In the genomic region with DNA sequence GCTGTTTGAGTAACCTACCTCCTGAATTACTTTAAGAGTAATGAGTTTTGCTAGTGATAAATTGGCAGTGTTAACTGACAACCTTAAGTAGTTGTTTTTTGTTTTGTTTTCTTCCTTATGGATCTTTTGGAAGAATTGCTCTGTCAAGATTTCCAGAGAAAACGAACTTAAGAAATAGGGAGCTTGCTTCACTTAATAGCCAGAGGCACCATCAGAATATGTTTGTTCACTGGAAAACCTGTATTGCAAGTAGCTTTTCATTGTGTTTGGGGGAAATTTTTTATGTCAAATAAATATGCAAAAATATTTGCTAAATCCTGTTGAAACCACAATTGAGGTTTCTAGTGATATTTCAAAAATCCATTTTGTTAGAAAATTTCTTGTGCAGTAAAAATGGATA, we compare ENCODE assay signal across 28 cellular contexts.
"Had no signal": no experiment of that assay in that cellular context is flagged by ENCODE, and none has a peak within 500 bp of the region (broad histone marks: within the 10 kb centered on the region; RNA-seq: fewer than 3 reads in every experiment).

No MANE protein-coding gene starts in this region.

- H3K27me3 Mint-ChIP-seq: activated CD4-positive, alpha-beta T cell treated with anti-CD3 and anti-CD28 coated beads for 36 hours; activated naive CD8-positive, alpha-beta T cell had no signal

- H3K36me3 ChIP-seq: adrenal gland, heart left ventricle, left lung, pancreas, prostate gland, sigmoid colon, tibial nerve had no signal

- H3K27me3 ChIP-seq: adrenal gland, heart left ventricle, left lung, pancreas, sigmoid colon, tibial nerve had no signal

- H3K9me3 ChIP-seq: adrenal gland, heart left ventricle, left lung, pancreas, prostate gland, sigmoid colon, tibial nerve had no signal

- H3K9me3 Mint-ChIP-seq: brain; effector memory CD8-positive, alpha-beta T cell; stimulated activated effector memory CD8-positive, alpha-beta T cell treated with anti-CD3 and anti-CD28 coated beads, Interleukin-12 subunit alpha, Interleukin-12 subunit beta, amount 100 ng/mL, for 72 hours; stimulated activated naive CD8-positive, alpha-beta T cell treated with anti-CD3 and anti-CD28 coated beads, Interleukin-15, Interleukin-2, amounts not matched to agents 100 ng/mL and 50 ng/mL, for 24 hours had no signal

- ATAC-seq: activated CD4-positive, alpha-beta T cell treated with anti-CD3 and anti-CD28 coated beads for 36 hours; activated T-cell treated with anti-CD3 and anti-CD28 coated beads, Interleukin-2, amount 50 U/mL, for 72 hours; effector memory CD8-positive, alpha-beta T cell; foreskin keratinocyte; heart left ventricle; naive thymus-derived CD4-positive, alpha-beta T cell; stimulated activated effector memory CD8-positive, alpha-beta T cell treated with anti-CD3 and anti-CD28 coated beads, Interleukin-12 subunit alpha, Interleukin-12 subunit beta, amount 100 ng/mL, for 72 hours had no signal

- H3K27ac ChIP-seq: adrenal gland, foreskin keratinocyte, heart left ventricle, pancreas had no signal

- H3K36me3 Mint-ChIP-seq: activated naive CD8-positive, alpha-beta T cell; brain; naive thymus-derived CD4-positive, alpha-beta T cell; stimulated activated effector memory CD8-positive, alpha-beta T cell treated with anti-CD3 and anti-CD28 coated beads, Interleukin-12 subunit alpha, Interleukin-12 subunit beta, amount 100 ng/mL, for 72 hours had no signal

- H3K4me1 Mint-ChIP-seq: activated CD4-positive, alpha-beta T cell treated with anti-CD3 and anti-CD28 coated beads for 36 hours; brain; naive thymus-derived CD4-positive, alpha-beta T cell; stimulated activated effector memory CD8-positive, alpha-beta T cell treated with anti-CD3 and anti-CD28 coated beads, Interleukin-12 subunit alpha, Interleukin-12 subunit beta, amount 100 ng/mL, for 72 hours had no signal

- H3K4me3 Mint-ChIP-seq: activated CD4-positive, alpha-beta T cell treated with anti-CD3 and anti-CD28 coated beads for 36 hours; activated naive CD8-positive, alpha-beta T cell; activated T-cell treated with anti-CD3 and anti-CD28 coated beads, Interleukin-2, amount 50 U/mL, for 72 hours; brain; effector memory CD8-positive, alpha-beta T cell; naive thymus-derived CD4-positive, alpha-beta T cell; stimulated activated effector memory CD8-positive, alpha-beta T cell treated with anti-CD3 and anti-CD28 coated beads, Interleukin-12 subunit alpha, Interleukin-12 subunit beta, amount 100 ng/mL, for 72 hours; stimulated activated naive CD8-positive, alpha-beta T cell treated with anti-CD3 and anti-CD28 coated beads, Interleukin-15, Interleukin-2, amounts not matched to agents 100 ng/mL and 50 ng/mL, for 24 hours had no signal

- DNase-seq: activated CD4-positive, alpha-beta T cell treated with anti-CD3 and anti-CD28 coated beads for 36 hours; activated CD4-positive, alpha-beta T cell treated with anti-CD3 and anti-CD28 coated beads, Interleukin-2, amount 50 U/mL, for 4 hours; activated CD4-positive, CD25-positive, alpha-beta regulatory T cell; activated naive CD4-positive, alpha-beta T cell; activated T-cell treated with anti-CD3 and anti-CD28 coated beads for 4 hours; activated T-cell treated with anti-CD3 and anti-CD28 coated beads, Interleukin-2, amount 50 U/mL, for 72 hours; aorta; cortex of kidney; effector memory CD8-positive, alpha-beta T cell; foreskin keratinocyte; heart left ventricle; hypothalamus; kidney glomerular epithelial cell; left lung; midbrain; naive thymus-derived CD4-positive, alpha-beta T cell; pancreas; retina; sigmoid colon; small intestine; stimulated activated CD4-positive, alpha-beta T cell treated with anti-CD3 and anti-CD28 coated beads, Interleukin-4, amount 100 ng/mL, for 24 hours had no signal

- H3K4me3 ChIP-seq: adrenal gland, heart left ventricle, left lung, pancreas, prostate gland, sigmoid colon, tibial nerve had no signal

- H3K27ac Mint-ChIP-seq: activated CD4-positive, alpha-beta T cell treated with anti-CD3 and anti-CD28 coated beads for 36 hours; activated naive CD8-positive, alpha-beta T cell; activated T-cell treated with anti-CD3 and anti-CD28 coated beads, Interleukin-2, amount 50 U/mL, for 72 hours; naive thymus-derived CD4-positive, alpha-beta T cell; stimulated activated effector memory CD8-positive, alpha-beta T cell treated with anti-CD3 and anti-CD28 coated beads, Interleukin-12 subunit alpha, Interleukin-12 subunit beta, amount 100 ng/mL, for 72 hours; stimulated activated naive CD8-positive, alpha-beta T cell treated with anti-CD3 and anti-CD28 coated beads, Interleukin-15, Interleukin-2, amounts not matched to agents 100 ng/mL and 50 ng/mL, for 24 hours had no signal

- H3K4me1 ChIP-seq: foreskin keratinocyte, left lung, prostate gland, sigmoid colon had no signal
